ENCODE assay signal across 13 cellular contexts in the genomic region with DNA sequence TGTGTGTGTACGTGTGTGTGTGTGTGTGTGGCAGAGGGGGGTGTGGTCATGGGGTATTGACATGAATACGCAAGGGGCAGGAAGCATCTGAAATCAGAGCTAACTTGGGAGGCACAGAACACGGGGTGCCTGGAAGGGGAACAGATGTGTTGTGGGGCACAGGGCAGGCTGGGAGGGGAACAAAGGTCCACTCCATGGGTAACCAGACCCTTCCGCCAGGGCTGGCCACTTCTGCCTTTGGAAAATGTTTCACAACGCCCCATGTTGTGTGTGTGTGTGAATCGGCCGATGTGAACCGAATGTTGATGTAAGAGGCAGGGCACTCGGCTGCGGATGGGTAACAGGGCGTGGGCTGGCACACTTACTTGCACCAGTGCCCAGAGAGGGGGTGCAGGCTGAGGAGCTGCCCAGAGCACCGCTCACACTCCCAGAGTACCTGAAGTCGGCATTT. TPM values are rescaled to one million over a fixed set of nuclear protein-coding genes. Genes with fewer than 3 reads are reported as not detected.
DNase-seq lines count a peak whose midpoint lies in the region; ATAC-seq and TF ChIP-seq lines count a peak whose summit lies in the region.
"Had no signal": no experiment of that assay in that cellular context is flagged by ENCODE, and none has a peak within 500 bp of the region (broad histone marks: within the 10 kb centered on the region; RNA-seq: fewer than 3 reads in every experiment).

A gene with protein sequence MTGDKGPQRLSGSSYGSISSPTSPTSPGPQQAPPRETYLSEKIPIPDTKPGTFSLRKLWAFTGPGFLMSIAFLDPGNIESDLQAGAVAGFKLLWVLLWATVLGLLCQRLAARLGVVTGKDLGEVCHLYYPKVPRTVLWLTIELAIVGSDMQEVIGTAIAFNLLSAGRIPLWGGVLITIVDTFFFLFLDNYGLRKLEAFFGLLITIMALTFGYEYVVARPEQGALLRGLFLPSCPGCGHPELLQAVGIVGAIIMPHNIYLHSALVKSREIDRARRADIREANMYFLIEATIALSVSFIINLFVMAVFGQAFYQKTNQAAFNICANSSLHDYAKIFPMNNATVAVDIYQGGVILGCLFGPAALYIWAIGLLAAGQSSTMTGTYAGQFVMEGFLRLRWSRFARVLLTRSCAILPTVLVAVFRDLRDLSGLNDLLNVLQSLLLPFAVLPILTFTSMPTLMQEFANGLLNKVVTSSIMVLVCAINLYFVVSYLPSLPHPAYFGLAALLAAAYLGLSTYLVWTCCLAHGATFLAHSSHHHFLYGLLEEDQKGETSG (plus strand): TSS at position 358 of the 451 bp plus-strand sequence. CDS start 96 bp downstream, outside the sequence.

- no peaks in the 10 kb centered on the region for H3K9me3 ChIP-seq in breast epithelium
- H3K9me3 ChIP-seq in mammary epithelial cell (replicated peaks; ENCODE audit: insufficient read depth, low read length): no peaks in the 10 kb centered on the region
- no peaks in the 10 kb centered on the region for H3K9me3 ChIP-seq in hepatocyte (ENCODE audit: low read depth)
- no peaks in the 10 kb centered on the region for H3K9me3 ChIP-seq in vagina

- no TSS peak for BruUV-seq in mammary epithelial cell (replicated peaks; lab: Mats Ljungman, UMichigan)

- H3K79me2 ChIP-seq in mammary epithelial cell (ENCODE audit: insufficient read depth, low read length) (no peaks in the 10 kb centered on the region), hepatocyte (no peaks in the 10 kb centered on the region)

- H3K4me2 ChIP-seq in mammary epithelial cell (ENCODE audit: insufficient read depth, low read depth, low read length) (no peak within 1 kb of the TSS), hepatocyte (no peak within 1 kb of the TSS)

- dilution Hi-C loops in mammary epithelial cell (cut with HindIII; ENCODE audit: low sequenced_read_pairs): no loop called here

- H3K27me3 ChIP-seq in breast epithelium: no peaks in the 10 kb centered on the region
- H3K27me3 ChIP-seq in mammary epithelial cell (ENCODE audit: insufficient read depth, low read length): no peaks in the 10 kb centered on the region
- no peaks in the 10 kb centered on the region for H3K27me3 ChIP-seq in hepatocyte
- H3K27me3 ChIP-seq in vagina: no peaks in the 10 kb centered on the region

- no peaks in the 10 kb centered on the region for H3K4me1 ChIP-seq in breast epithelium
- H3K4me1 ChIP-seq in mammary epithelial cell (ENCODE audit: insufficient read depth, low read length): peaks cover 7% of the 10 kb centered on the region
- no peaks in the 10 kb centered on the region for H3K4me1 ChIP-seq in hepatocyte (ENCODE audit: insufficient read depth)
- peaks cover 8% of the 10 kb centered on the region for H3K4me1 ChIP-seq in vagina

- H3K9me2 ChIP-seq in hepatocyte (replicated peaks; ENCODE audit: insufficient read depth): no peaks in the 10 kb centered on the region

- no peaks in the 10 kb centered on the region for H3K36me3 ChIP-seq in breast epithelium
- no peaks in the 10 kb centered on the region for H3K36me3 ChIP-seq in mammary epithelial cell (ENCODE audit: insufficient read depth, low read length)
- no peaks in the 10 kb centered on the region for H3K36me3 ChIP-seq in hepatocyte (replicated peaks; ENCODE audit: insufficient read depth, low read depth)
- H3K36me3 ChIP-seq in vagina: no peaks in the 10 kb centered on the region

- TF ChIP-seq POLR2A in breast epithelium (IDR thresholded peaks at IDR 0.05): no peak
- peak in 1 of 2 donors; percentile 16 for TF ChIP-seq POLR2A in vagina (IDR thresholded peaks at IDR 0.05)

- no peaks in the 10 kb centered on the region for H4K20me1 ChIP-seq in mammary epithelial cell (ENCODE audit: insufficient read depth, low read length)
- no peaks in the 10 kb centered on the region for H4K20me1 ChIP-seq in hepatocyte (ENCODE audit: insufficient read depth, poor library complexity, severe bottlenecking)

- no peak within 1 kb of the TSS for H3K9ac ChIP-seq in mammary epithelial cell (ENCODE audit: insufficient read depth, low read length)

- WGBS in mammary epithelial cell (ENCODE audit: low coverage, missing lambda C conversion rate): 90% methylated on average over 11 of the region's 13 CpGs
- WGBS in hepatocyte (ENCODE audit: low lambda C conversion rate, missing lambda C conversion rate): 90% methylated on average over 13 of the region's 13 CpGs

- no peak within 1 kb of the TSS for H3K27ac ChIP-seq in breast epithelium
- no peak within 1 kb of the TSS for H3K27ac ChIP-seq in mammary epithelial cell (ENCODE audit: insufficient read depth, low read depth, low read length)
- no peak within 1 kb of the TSS for H3K27ac ChIP-seq in hepatocyte
- H3K27ac ChIP-seq in vagina: no peak within 1 kb of the TSS

- in situ Hi-C loops in mammary epithelial cell (cut with MboI; ENCODE audit: low sequenced_read_pairs in 2 of 2): no loop called here

- H3K4me3 ChIP-seq in breast epithelium: peak within 1 kb of the TSS in 2 of 3 donors; percentile 22 to 37
- no peak within 1 kb of the TSS for H3K4me3 ChIP-seq in mammary epithelial cell (replicated peaks in 1 of 3; ENCODE audit: insufficient read depth in 1 of 3, low read depth in 2 of 3, low read length in 3 of 3)
- H3K4me3 ChIP-seq in hepatocyte: no peak within 1 kb of the TSS
- H3K4me3 ChIP-seq in vagina: no peak within 1 kb of the TSS

- TF ChIP-seq CTCF in breast epithelium (IDR thresholded peaks at IDR 0.05) (no peak), mammary epithelial cell (conservative IDR thresholded peaks at IDR 0.05 in 1 of 2, IDR thresholded peaks at IDR 0.05 in 1 of 2; ENCODE audit: extremely low read depth in 1 of 2, insufficient read depth in 1 of 2, low read depth in 1 of 2, low read length in 2 of 2) (no peak), hepatocyte (IDR thresholded peaks at IDR 0.05; ENCODE audit: poor library complexity) (no peak), omental fat pad (IDR thresholded peaks at IDR 0.05) (no peak), vagina (IDR thresholded peaks at IDR 0.05) (no peak)

- H2AFZ ChIP-seq in mammary epithelial cell (ENCODE audit: low read depth, low read length) (no peak within 1 kb of the TSS), hepatocyte (no peak within 1 kb of the TSS)

- ATAC-seq in omental fat pad (ENCODE audit: low FRiP score) (peak; percentile 34), GM21529 (IDR thresholded peaks at IDR 0.05; ENCODE audit: unreplicated experiment) (no peak), HG03135 (IDR thresholded peaks at IDR 0.05; ENCODE audit: unreplicated experiment) (no peak)

- intact Hi-C loops in breast epithelium (cut with DNase I; ENCODE audit: low total_unique reads): no loop called here
- intact Hi-C loops in mammary epithelial cell (cut with micrococcal nuclease): no loop called here
- intact Hi-C loops in vagina (cut with DNase I): no loop called here

- no peak for DNase-seq in breast epithelium (ENCODE audit: low spot score in 2 of 2)
- DNase-seq in mammary epithelial cell: no peak
- peak; percentile 4 for DNase-seq in hepatocyte (ENCODE audit: low spot score)
- no peak for DNase-seq in omental fat pad (ENCODE audit: low spot score)
- DNase-seq in vagina (ENCODE audit: extremely low spot score in 2 of 2): no peak
- DNase-seq in NCI-H2196 treated with DMSO at 0.1 percent for 48 hours (lab: John Stamatoyannopoulos, UW; ENCODE audit: unreplicated experiment): no peak
- DNase-seq: activated T-cell treated with anti-CD3 and anti-CD28 coated beads for 4 hours, NCI-H187 treated with DMSO at 0.1 percent for 48 hours, T-helper 9 cell had no signal

- CTCF ChIA-PET in mammary epithelial cell (lab: Charles Lee; ENCODE audit: low non-redundant PET): no interaction called here

RNA-seq across cellular contexts. Expression of the gene that starts here (rescaled TPM):
- 10 to 100 TPM; 14.4 to 53.4 (median 17.9) TPM for total RNA-seq in breast epithelium
- under 1 TPM; 0.17 to 0.38 TPM for total RNA-seq in mammary epithelial cell
- 0.51 TPM for polyA plus RNA-seq in mammary epithelial cell
- polyA minus RNA-seq in mammary epithelial cell: not detected
- 0.60 and 0.72 TPM in 2 replicates for total RNA-seq in hepatocyte
- polyA plus RNA-seq in hepatocyte: 0.74 and 1.2 TPM in 2 replicates
- 100 to 1,000 TPM in 2 of 4 donors, 10 to 100 TPM in 2; 40.0 to 218 (median 127) TPM for total RNA-seq in omental fat pad
- 36.6 TPM for total RNA-seq in vagina
- total RNA-seq: A172, Daoy had no signal

Comparison
In these comparisons a context has a peak if more than half of its experiments do, and no peak if none do; other contexts are left out.
1. H3K4me3 ChIP-seq: peak in breast epithelium (2 of 3); none in mammary epithelial cell (0 of 3), hepatocyte (single experiment) and vagina (0 of 2).